Comparison of ENCODE assay signal across 8 cellular contexts in the genomic region with DNA sequence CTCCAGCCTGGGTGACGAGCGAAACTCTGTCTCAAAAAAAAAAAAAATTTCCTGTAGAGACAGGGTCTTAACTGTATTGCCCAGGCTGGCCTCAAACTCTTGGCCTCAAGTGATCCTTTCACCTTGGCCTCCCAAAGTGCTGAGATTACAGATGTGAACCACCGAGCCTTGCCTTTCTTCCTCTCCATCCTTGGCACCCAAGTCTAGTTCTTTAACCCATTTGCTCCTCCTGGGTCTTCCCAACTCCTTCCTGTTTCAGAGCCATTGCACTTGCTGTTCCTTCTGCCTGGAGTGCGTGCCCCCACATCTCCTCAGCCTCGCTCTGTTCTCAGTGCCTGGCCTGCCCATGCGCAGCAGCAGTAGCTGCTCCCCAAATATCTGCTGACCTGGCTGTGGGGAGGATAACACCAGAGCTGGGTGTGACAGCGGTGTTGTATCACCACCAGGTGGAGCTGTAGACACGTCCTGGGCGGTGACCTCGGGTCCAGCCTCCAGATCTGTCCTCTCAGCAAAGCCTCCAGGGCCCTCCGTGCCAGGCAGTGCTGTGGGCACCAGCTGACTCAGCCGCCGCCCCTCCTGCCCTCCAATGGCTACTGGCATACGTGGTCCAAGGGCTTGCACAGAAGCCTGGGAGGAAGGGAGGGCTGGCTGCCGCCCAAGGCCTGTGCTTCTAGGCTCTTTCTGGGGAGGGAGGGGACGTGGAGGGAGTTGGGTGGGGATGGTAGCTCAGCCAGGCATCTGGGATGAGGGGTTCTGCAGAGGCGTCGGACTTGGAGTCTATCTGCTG. TPM values are rescaled to one million over a fixed set of nuclear protein-coding genes. Genes with fewer than 3 reads are reported as not detected.
DNase-seq lines count a peak whose midpoint lies in the region; ATAC-seq, FAIRE-seq and TF ChIP-seq lines count a peak whose summit lies in the region.

No MANE protein-coding gene starts in this region.

- no peaks in the 10 kb centered on the region for H3K27me3 Mint-ChIP-seq in activated naive CD8-positive, alpha-beta T cell treated with anti-CD3 and anti-CD28 coated beads, Interleukin-2, amount 50 U/mL, for 24 hours
- no peaks in the 10 kb centered on the region for H3K27me3 Mint-ChIP-seq in progenitor cell of endocrine pancreas

- peaks cover 7 to 20% (median 19%) of the 10 kb centered on the region in 4 donors for H3K4me1 ChIP-seq in upper lobe of left lung

- peak; percentile 81 for DNase-seq in D721Med (ENCODE audit: insufficient read length, low spot score)
- DNase-seq in NCI-H1105 (lab: John Stamatoyannopoulos, UW) = peak; percentile 61
- peak; percentile 57 to 88 (median 76) for DNase-seq in T-helper 1 cell
- peak; percentile 84 for DNase-seq in activated naive CD8-positive, alpha-beta T cell treated with anti-CD3 and anti-CD28 coated beads, Interleukin-2, amount 50 U/mL, for 24 hours
- DNase-seq in Right ventricle myocardium superior = peak; percentile 94
- peak; percentile 68 for DNase-seq in progenitor cell of endocrine pancreas (ENCODE audit: low spot score, unreplicated experiment)
- DNase-seq in upper lobe of left lung = peak; percentile 87 to 95

- no peak overlapping the region for H3K4me3 Mint-ChIP-seq in activated naive CD8-positive, alpha-beta T cell treated with anti-CD3 and anti-CD28 coated beads, Interleukin-2, amount 50 U/mL, for 24 hours
- no peak overlapping the region for H3K4me3 Mint-ChIP-seq in progenitor cell of endocrine pancreas (ENCODE audit: low read depth)

- ATAC-seq in GM21737 (IDR thresholded peaks at IDR 0.05; ENCODE audit: unreplicated experiment) = peak; percentile 68
- ATAC-seq in activated naive CD8-positive, alpha-beta T cell treated with anti-CD3 and anti-CD28 coated beads, Interleukin-2, amount 50 U/mL, for 24 hours = peak; percentile 99
- peak; percentile 88 for ATAC-seq in Right ventricle myocardium superior (ENCODE audit: poor library complexity)
- ATAC-seq in upper lobe of left lung (ENCODE audit: low FRiP score in 2 of 2) = peak; percentile 96 to 97

- intact Hi-C loops in Right ventricle myocardium superior (cut with DNase I) = loop anchor here (5.0 kb wide), 1 partner anchor 114 kb away; no protein-coding TSS in a partner anchor

- TF ChIP-seq CTCF in D721Med (IDR thresholded peaks at IDR 0.05; ENCODE audit: insufficient read depth, missing control alignments) = peak; percentile 93
- TF ChIP-seq CTCF in progenitor cell of endocrine pancreas (IDR thresholded peaks at IDR 0.05; ENCODE audit: unreplicated experiment) = peak; percentile 95
- TF ChIP-seq CTCF in upper lobe of left lung (IDR thresholded peaks at IDR 0.05) = peak; percentile 85 to 99 (median 98)

- TF ChIP-seq POLR2A in upper lobe of left lung (IDR thresholded peaks at IDR 0.05) = peak in 1 of 4 donors; percentile 18

- H3K36me3 Mint-ChIP-seq in activated naive CD8-positive, alpha-beta T cell treated with anti-CD3 and anti-CD28 coated beads, Interleukin-2, amount 50 U/mL, for 24 hours (ENCODE audit: low read depth) = no peaks in the 10 kb centered on the region
- no peaks in the 10 kb centered on the region for H3K36me3 Mint-ChIP-seq in progenitor cell of endocrine pancreas (ENCODE audit: insufficient read depth)

- peak overlapping the region in 2 of 4 donors; percentile 25 to 26 for H3K27ac ChIP-seq in upper lobe of left lung

- FAIRE-seq in D721Med (lab: Jason Lieb, UNC) = no peak

- H3K27me3 ChIP-seq in upper lobe of left lung = no peaks in the 10 kb centered on the region

- H3K4me1 Mint-ChIP-seq in activated naive CD8-positive, alpha-beta T cell treated with anti-CD3 and anti-CD28 coated beads, Interleukin-2, amount 50 U/mL, for 24 hours = peaks cover 28% of the 10 kb centered on the region
- peaks cover 3% of the 10 kb centered on the region for H3K4me1 Mint-ChIP-seq in progenitor cell of endocrine pancreas (ENCODE audit: low read depth)

- TF ChIP-seq EP300 in upper lobe of left lung (IDR thresholded peaks at IDR 0.05) = peak in 1 of 4 donors; percentile 81

- H3K9me3 Mint-ChIP-seq in activated naive CD8-positive, alpha-beta T cell treated with anti-CD3 and anti-CD28 coated beads, Interleukin-2, amount 50 U/mL, for 24 hours = no peaks in the 10 kb centered on the region
- H3K9me3 Mint-ChIP-seq in progenitor cell of endocrine pancreas (ENCODE audit: low read depth) = no peaks in the 10 kb centered on the region

- peak overlapping the region in 1 of 4 donors; percentile 3 for H3K4me3 ChIP-seq in upper lobe of left lung

- 14 to 20% methylated on average over 13 to 16 of the region's 18 CpGs for WGBS in upper lobe of left lung, 2 donors

- H3K36me3 ChIP-seq in upper lobe of left lung = peaks cover 0 to 4% (median 0%) of the 10 kb centered on the region in 4 donors

- peak overlapping the region; percentile 7 for H3K27ac Mint-ChIP-seq in activated naive CD8-positive, alpha-beta T cell treated with anti-CD3 and anti-CD28 coated beads, Interleukin-2, amount 50 U/mL, for 24 hours
- H3K27ac Mint-ChIP-seq in progenitor cell of endocrine pancreas = no peak overlapping the region

- no peaks in the 10 kb centered on the region for H3K9me3 ChIP-seq in upper lobe of left lung

RNA-seq across cellular contexts. Expression of a gene that starts 22.0 kb away (rescaled TPM):
- total RNA-seq in Right ventricle myocardium superior = 20.7 TPM
- 11.4 and 11.5 TPM in 2 replicates for total RNA-seq in progenitor cell of endocrine pancreas
- total RNA-seq in upper lobe of left lung = 10 to 100 TPM; 12.6 to 41.8 (median 19.4) TPM

RNA-seq across cellular contexts. Expression of a gene that starts 42.9 kb away (rescaled TPM):
- total RNA-seq in Right ventricle myocardium superior (62.6 TPM), progenitor cell of endocrine pancreas (66.9 and 72.4 TPM in 2 replicates), upper lobe of left lung (10 to 100 TPM; 32.8 to 53.6 (median 50.1) TPM)
